In the genomic region with DNA sequence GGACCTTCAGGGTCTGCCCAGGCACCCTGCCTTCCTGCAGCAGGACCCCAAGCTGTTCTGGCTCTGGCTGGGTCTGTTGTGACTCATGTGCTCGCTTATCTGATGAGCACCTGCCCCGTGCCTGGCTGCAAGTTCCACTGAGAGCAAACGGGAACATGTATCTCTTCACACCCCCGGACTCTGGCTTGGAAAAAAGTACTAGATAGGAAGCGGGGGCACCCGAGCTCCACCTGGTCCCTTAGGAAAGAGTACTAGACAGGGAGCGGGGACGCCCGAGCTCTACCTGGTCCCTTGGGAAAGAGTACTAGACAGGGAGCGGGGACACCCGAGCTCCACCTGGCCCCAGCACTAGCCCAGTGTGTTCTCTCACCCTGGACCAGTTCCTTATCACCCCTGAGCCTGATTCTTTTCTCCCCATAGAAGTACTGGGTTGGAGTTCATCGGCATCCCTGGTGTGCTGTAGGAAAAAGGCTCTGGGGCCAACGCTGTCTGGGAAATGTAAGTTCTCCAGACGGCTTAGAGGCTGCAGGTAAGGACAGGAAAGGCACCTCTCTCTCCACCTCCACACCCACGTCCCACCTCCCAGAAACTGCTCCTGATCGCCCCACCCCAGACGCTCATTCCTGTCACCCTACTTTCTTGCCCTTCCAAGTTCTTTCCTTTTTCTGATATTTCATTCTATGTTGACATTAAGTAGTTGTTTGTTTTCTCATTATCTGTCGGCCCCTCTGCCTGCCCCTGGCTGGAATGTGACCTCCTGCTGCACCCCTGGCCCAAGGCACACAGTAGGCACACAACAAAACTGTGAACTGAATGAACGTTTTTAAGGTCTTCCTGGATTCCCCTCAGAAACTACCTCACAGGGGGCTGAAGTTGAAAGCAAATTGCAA, we compare ENCODE assay signal across 22 cellular contexts. TPM values are rescaled to one million over a fixed set of nuclear protein-coding genes. Genes with fewer than 3 reads are reported as not detected.
DNase-seq lines count a peak whose midpoint lies in the region; ATAC-seq and TF ChIP-seq lines count a peak whose summit lies in the region.
"Had no signal": no experiment of that assay in that cellular context is flagged by ENCODE, and none has a peak within 500 bp of the region (broad histone marks: within the 10 kb centered on the region; RNA-seq: fewer than 3 reads in every experiment).

No MANE protein-coding gene starts in this region.

- no peak overlapping the region for H3K9ac ChIP-seq in Karpas-422 (ENCODE audit: low read length)

- H3K4me3 ChIP-seq in GM23338 (no peak overlapping the region), sigmoid colon (no peak overlapping the region), Karpas-422 (ENCODE audit: low read length) (no peak overlapping the region)
- H3K4me3 ChIP-seq: dorsolateral prefrontal cortex had no signal

- H3K4me2 ChIP-seq in GM23338 (no peak overlapping the region), Karpas-422 (ENCODE audit: low read depth, low read length, poor library complexity, severe bottlenecking) (no peak overlapping the region)

- H3K9me3 ChIP-seq in sigmoid colon (no peaks in the 10 kb centered on the region), Karpas-422 (ENCODE audit: low read length) (peaks cover 2% of the 10 kb centered on the region; the same call in 1 of the 2 replicates)

- peaks cover 14% of the 10 kb centered on the region for H3K27me3 Mint-ChIP-seq in GM23338 (ENCODE audit: insufficient read depth, low read depth, poor library complexity)
- H3K27me3 Mint-ChIP-seq: activated naive CD4-positive, alpha-beta T cell treated with anti-CD3 and anti-CD28 coated beads, Interleukin-2, amount 10 ng/mL, durations not matched to agents 7 days and 5 days; CD4-positive, alpha-beta memory T cell had no signal

- TF ChIP-seq CTCF in GM23338 (conservative IDR thresholded peaks at IDR 0.05; ENCODE audit: low read depth in 2 of 2) (no peak), sigmoid colon (IDR thresholded peaks at IDR 0.05) (no peak), RWPE1 (conservative IDR thresholded peaks at IDR 0.05; ENCODE audit: low read depth) (no peak)

- H3K27me3 ChIP-seq in GM23338 (ENCODE audit: insufficient read depth) (no peaks in the 10 kb centered on the region), sigmoid colon (no peaks in the 10 kb centered on the region), Karpas-422 (ENCODE audit: low read length) (no peaks in the 10 kb centered on the region)
- H3K27me3 ChIP-seq: dorsolateral prefrontal cortex had no signal

- H3K79me2 ChIP-seq in GM23338 (replicated peaks; ENCODE audit: insufficient read depth) = peaks cover 98% of the 10 kb centered on the region
- no peaks in the 10 kb centered on the region for H3K79me2 ChIP-seq in Karpas-422 (ENCODE audit: low read length)

- DNase-seq in GM23338 (ENCODE audit: low spot score) (no peak), SK-N-DZ (ENCODE audit: low spot score) (peak; percentile 70), islet precursor cell (peak; percentile 80), sigmoid colon (peak; percentile 61), RWPE1 (ENCODE audit: low spot score) (no peak), Karpas-422 (no peak), G401 (ENCODE audit: low spot score) (no peak)
- DNase-seq: activated naive CD4-positive, alpha-beta T cell treated with anti-CD3 and anti-CD28 coated beads, Interleukin-2, amount 10 ng/mL, durations not matched to agents 7 days and 5 days; activated T-cell treated with anti-CD3 and anti-CD28 coated beads, Interleukin-2, amount 50 U/mL, for 72 hours; aorta; CD4-positive, alpha-beta memory T cell; DMS153; GF-D8; NCI-H1048; NCI-H187 treated with DMSO at 0.1 percent for 48 hours; retina; Right ventricle myocardium superior; stimulated activated CD4-positive, alpha-beta T cell treated with anti-CD3 and anti-CD28 coated beads, Interleukin-15, amount 100 ng/mL, for 24 hours; stimulated activated CD8-positive, alpha-beta memory T cell treated with anti-CD3 and anti-CD28 coated beads, Interleukin-4, amount 100 ng/mL, for 48 hours; T-helper 1 cell had no signal

- H3F3A ChIP-seq in GM23338 (replicated peaks; ENCODE audit: low read depth) = no peaks in the 10 kb centered on the region

- H3K27ac ChIP-seq in GM23338 (ENCODE audit: low read depth) = peak overlapping the region; percentile 70; the same call in 1 of the 2 replicates
- peak overlapping the region in 3 of 4 donors; percentile 96 to 97 (median 96) for H3K27ac ChIP-seq in sigmoid colon
- H3K27ac ChIP-seq in RWPE1 = no peak overlapping the region
- no peak overlapping the region for H3K27ac ChIP-seq in Karpas-422 (ENCODE audit: low read length)

- peak overlapping the region; percentile 66 for H3K27ac Mint-ChIP-seq in GM23338
- H3K27ac Mint-ChIP-seq: activated naive CD4-positive, alpha-beta T cell treated with anti-CD3 and anti-CD28 coated beads, Interleukin-2, amount 10 ng/mL, durations not matched to agents 7 days and 5 days had no signal

- intact Hi-C loops in sigmoid colon (cut with DNase I) = no loop called here

- no peak overlapping the region; the same call in 2 of the 3 replicates for H3K4me3 Mint-ChIP-seq in GM23338
- H3K4me3 Mint-ChIP-seq: activated naive CD4-positive, alpha-beta T cell treated with anti-CD3 and anti-CD28 coated beads, Interleukin-2, amount 10 ng/mL, durations not matched to agents 7 days and 5 days; activated T-cell treated with anti-CD3 and anti-CD28 coated beads, Interleukin-2, amount 50 U/mL, for 72 hours; CD4-positive, alpha-beta memory T cell had no signal

- no peak for TF ChIP-seq POLR2A in sigmoid colon (IDR thresholded peaks at IDR 0.05)

- CTCF ChIA-PET in RWPE1 (lab: Yijun Ruan, JAX) = no interaction called here

- H3K36me3 Mint-ChIP-seq in GM23338 (ENCODE audit: low read depth) = peaks cover 5% of the 10 kb centered on the region; the same call in 2 of the 3 replicates

- TF ChIP-seq EP300 in sigmoid colon (IDR thresholded peaks at IDR 0.05) = no peak

- peaks cover 33% of the 10 kb centered on the region for H3K4me1 Mint-ChIP-seq in GM23338

- H3K9me2 ChIP-seq in GM23338 (ENCODE audit: insufficient read depth) (no peaks in the 10 kb centered on the region), Karpas-422 (replicated peaks; ENCODE audit: insufficient read depth, low read length) (no peaks in the 10 kb centered on the region)

- no peak overlapping the region for H2AFZ ChIP-seq in GM23338
- no peak overlapping the region for H2AFZ ChIP-seq in Karpas-422 (ENCODE audit: low read length)

- peaks cover 31% of the 10 kb centered on the region for H4K20me1 ChIP-seq in GM23338 (replicated peaks; ENCODE audit: insufficient read depth)
- H4K20me1 ChIP-seq in Karpas-422 (ENCODE audit: insufficient read depth, low read depth, low read length) = peaks cover 20% of the 10 kb centered on the region; the same call in 1 of the 2 replicates

- no peaks in the 10 kb centered on the region for H3K9me3 Mint-ChIP-seq in GM23338
- H3K9me3 Mint-ChIP-seq: activated T-cell treated with anti-CD3 and anti-CD28 coated beads, Interleukin-2, amount 50 U/mL, for 72 hours had no signal

- 88 to 93% methylated on average over 19 of the region's 19 CpGs for WGBS in sigmoid colon, 2 donors

- H3K4me1 ChIP-seq in GM23338 (ENCODE audit: insufficient read depth) = peaks cover 18% of the 10 kb centered on the region
- H3K4me1 ChIP-seq in sigmoid colon = peaks cover 0 to 96% (median 75%) of the 10 kb centered on the region in 4 donors
- no peaks in the 10 kb centered on the region for H3K4me1 ChIP-seq in Karpas-422 (ENCODE audit: low read length)

- in situ Hi-C loops in G401 (cut with HindIII; ENCODE audit: low sequenced_read_pairs) = no loop called here

- H3K36me3 ChIP-seq in GM23338 (ENCODE audit: insufficient read depth) (no peaks in the 10 kb centered on the region), sigmoid colon (no peaks in the 10 kb centered on the region), Karpas-422 (ENCODE audit: insufficient read depth, low read length) (no peaks in the 10 kb centered on the region)

- ATAC-seq in GM23338 = peak; percentile 51
- ATAC-seq: activated T-cell treated with anti-CD3 and anti-CD28 coated beads, Interleukin-2, amount 50 U/mL, for 72 hours; left colon had no signal

- POLR2A ChIA-PET in RWPE1 (lab: Yijun Ruan, JAX; ENCODE audit: low non-redundant PET) = no interaction called here

TF ChIP-seq in GM23338, 12 proteins besides CTCF, POLR2A, EP300 and RAD21 (continues in another document):
- TF ChIP-seq ETS1 (IDR thresholded peaks at IDR 0.05) (no peak), STAT1 (IDR thresholded peaks at IDR 0.05; ENCODE audit: unreplicated experiment) (no peak), EZH2phosphoT487 (IDR thresholded peaks at IDR 0.05; ENCODE audit: unreplicated experiment) (no peak), EZH2 (IDR thresholded peaks at IDR 0.05; ENCODE audit: low read depth, unreplicated experiment) (no peak), JUNB (IDR thresholded peaks at IDR 0.05; ENCODE audit: unreplicated experiment) (no peak)

RNA-seq across cellular contexts. Expression of gene HDAC4, which starts 40.2 kb away (rescaled TPM):
- 41.8 and 46.2 TPM in 2 replicates for total RNA-seq in GM23338 (2014; rRNA removed; shearing (Covaris generic))
- polyA plus RNA-seq in GM23338 (2016; fragmentation: Nextera tagmentation; extraction: Ambion mirVana) (6.6 and 8.1 TPM in 2 replicates), sigmoid colon (10 to 100 TPM in 1 of 3 donors, 1 to 10 TPM in 2; 1.8 to 16.4 (median 3.0) TPM)
- polyA plus RNA-seq in SK-N-DZ (2014; cell fraction: cytosol; rRNA removed) = 4.2 and 39.5 TPM in 2 replicates
- 27.1 and 28.5 TPM in 2 replicates for polyA plus RNA-seq in SK-N-DZ (2014; cell fraction: nucleus; rRNA removed)
- total RNA-seq in sigmoid colon = 100 to 1,000 TPM in 3 of 4 donors, 10 to 100 TPM in 1; 77.0 to 196 (median 139) TPM
- total RNA-seq in Karpas-422 (2014; rRNA removed; shearing (Covaris generic); ENCODE audit: low replicate concordance) = 8.5 and 16.5 TPM in 2 replicates
- total RNA-seq in G401 (2014; rRNA removed; shearing (Covaris generic)) = 4.5 and 7.7 TPM in 2 replicates

Comparison
In these comparisons a context has a peak if more than half of its experiments do, and no peak if none do; other contexts are left out.
1. DNase-seq: peak in SK-N-DZ (single experiment), islet precursor cell (single experiment) and sigmoid colon (single experiment); none in GM23338 (single experiment), RWPE1 (single experiment), Karpas-422 (single experiment) and G401 (single experiment).
2. H3K27ac ChIP-seq: peak in GM23338 (single experiment) and sigmoid colon (3 of 4); none in RWPE1 (single experiment) and Karpas-422 (single experiment).